8 cellular contexts compared by ENCODE assay signal in the genomic region with DNA sequence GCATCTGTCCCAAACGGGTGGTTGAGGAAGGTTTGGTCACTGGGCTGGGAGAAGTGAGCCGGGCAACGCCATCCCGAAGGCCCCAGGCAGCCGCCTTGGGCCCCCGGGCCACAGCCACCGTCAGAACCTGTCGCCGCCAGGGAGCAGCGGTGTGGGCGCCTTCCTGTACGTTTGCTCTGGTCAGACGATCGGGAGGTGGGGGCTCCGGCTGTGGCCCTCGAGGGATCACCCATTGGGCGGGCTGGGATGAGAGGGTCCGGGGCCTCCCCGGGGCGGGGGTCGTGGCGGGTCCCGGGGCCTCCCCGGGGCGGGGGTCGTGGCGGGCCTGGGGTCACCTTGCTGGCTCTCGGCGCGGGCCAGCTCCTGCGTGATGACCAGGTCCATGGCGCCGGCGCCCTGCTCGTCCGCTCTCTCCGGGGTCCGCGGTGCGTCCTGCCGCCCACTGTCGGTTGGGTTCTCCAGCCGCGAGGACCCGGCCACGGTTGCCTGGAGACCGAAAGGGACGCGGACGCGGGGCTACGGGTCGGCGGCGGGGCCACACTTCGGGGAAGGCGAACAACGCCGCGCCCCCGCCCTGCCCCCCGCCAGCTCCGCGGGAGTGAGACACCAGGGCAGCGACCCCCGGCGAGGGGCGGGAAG. TPM values are rescaled to one million over a fixed set of nuclear protein-coding genes. Genes with fewer than 3 reads are reported as not detected.
DNase-seq lines count a peak whose midpoint lies in the region; ATAC-seq and TF ChIP-seq lines count a peak whose summit lies in the region.

A gene (minus strand): TSS at position 470 of the 639 bp plus-strand sequence. CDS start 86 bp downstream, at position 384.

- H4K20me1 ChIP-seq in PC-9 (ENCODE audit: insufficient read depth): no peaks in the 10 kb centered on the region

- no peaks in the 10 kb centered on the region for H3K79me2 ChIP-seq in PC-9 (ENCODE audit: low read depth)

- no peaks in the 10 kb centered on the region for H3F3A ChIP-seq in PC-9 (ENCODE audit: insufficient read depth, low read depth)

- H3K27me3 ChIP-seq in PC-9 (ENCODE audit: insufficient read depth, low read depth): peaks cover 26% of the 10 kb centered on the region

- ATAC-seq in GM19324 (IDR thresholded peaks at IDR 0.05; ENCODE audit: low FRiP score, unreplicated experiment) (no peak), GM19035 (IDR thresholded peaks at IDR 0.05; ENCODE audit: unreplicated experiment) (no peak)

- H3K36me3 Mint-ChIP-seq in activated CD4-positive, alpha-beta T cell treated with anti-CD3 and anti-CD28 coated beads, Interleukin-2, amount 10 ng/mL, durations not matched to agents 7 days and 5 days (ENCODE audit: low read depth): no peaks in the 10 kb centered on the region
- H3K36me3 Mint-ChIP-seq in neural crest cell (ENCODE audit: low read depth): no peaks in the 10 kb centered on the region

- DNase-seq in activated CD4-positive, alpha-beta T cell treated with anti-CD3 and anti-CD28 coated beads, Interleukin-2, amount 10 ng/mL, durations not matched to agents 7 days and 5 days: no peak
- no peak for DNase-seq in activated CD4-positive, alpha-beta T cell treated with anti-CD3 and anti-CD28 coated beads for 1 hour
- DNase-seq in activated T-cell treated with anti-CD3 and anti-CD28 coated beads, Interleukin-2, amount 50 U/mL, for 48 hours: peak; percentile 51 to 56
- peak; percentile 21 for DNase-seq in foreskin melanocyte
- peak; percentile 71 for DNase-seq in neural crest cell (ENCODE audit: low read depth, low spot score)
- no peak for DNase-seq in PC-9

- no peak within 1 kb of the TSS for H2AFZ ChIP-seq in PC-9

- H3K9me3 ChIP-seq in PC-9 (ENCODE audit: insufficient read depth, low read depth): no peaks in the 10 kb centered on the region

- TF ChIP-seq CTCF in neural crest cell (conservative IDR thresholded peaks at IDR 0.05) (no peak), PC-9 (conservative IDR thresholded peaks at IDR 0.05) (no peak)

- no peaks in the 10 kb centered on the region for H3K36me3 ChIP-seq in PC-9 (ENCODE audit: low read depth)

- no peaks in the 10 kb centered on the region for H3K9me3 Mint-ChIP-seq in activated CD4-positive, alpha-beta T cell treated with anti-CD3 and anti-CD28 coated beads, Interleukin-2, amount 10 ng/mL, durations not matched to agents 7 days and 5 days
- no peaks in the 10 kb centered on the region for H3K9me3 Mint-ChIP-seq in neural crest cell

- H3K9me2 ChIP-seq in PC-9 (ENCODE audit: insufficient read depth): no peaks in the 10 kb centered on the region

- CTCF ChIA-PET in activated CD4-positive, alpha-beta T cell treated with anti-CD3 and anti-CD28 coated beads, Interleukin-2, amount 10 ng/mL, durations not matched to agents 7 days and 5 days (lab: Charles Lee): no interaction called here
- CTCF ChIA-PET in PC-9 (lab: Charles Lee): no interaction called here

- POLR2A ChIA-PET in activated CD4-positive, alpha-beta T cell treated with anti-CD3 and anti-CD28 coated beads, Interleukin-2, amount 10 ng/mL, durations not matched to agents 7 days and 5 days (lab: Charles Lee): no interaction called here
- POLR2A ChIA-PET in PC-9 (lab: Charles Lee; ENCODE audit: unreplicated experiment): no interaction called here

- intact Hi-C loops in PC-9 (cut with micrococcal nuclease; ENCODE audit: unreplicated experiment): no loop called here

- H3K4me3 Mint-ChIP-seq in activated CD4-positive, alpha-beta T cell treated with anti-CD3 and anti-CD28 coated beads, Interleukin-2, amount 10 ng/mL, durations not matched to agents 7 days and 5 days: peak within 1 kb of the TSS; percentile 26
- peak within 1 kb of the TSS; percentile 79 for H3K4me3 Mint-ChIP-seq in neural crest cell

- H3K4me1 Mint-ChIP-seq in activated CD4-positive, alpha-beta T cell treated with anti-CD3 and anti-CD28 coated beads, Interleukin-2, amount 10 ng/mL, durations not matched to agents 7 days and 5 days: peaks cover 2% of the 10 kb centered on the region
- H3K4me1 Mint-ChIP-seq in neural crest cell: peaks cover 5% of the 10 kb centered on the region

- H3K4me2 ChIP-seq in PC-9: no peak within 1 kb of the TSS

- H3K4me3 ChIP-seq in PC-9: no peak within 1 kb of the TSS

- peaks cover 26% of the 10 kb centered on the region for H3K27me3 Mint-ChIP-seq in activated CD4-positive, alpha-beta T cell treated with anti-CD3 and anti-CD28 coated beads, Interleukin-2, amount 10 ng/mL, durations not matched to agents 7 days and 5 days
- H3K27me3 Mint-ChIP-seq in neural crest cell (ENCODE audit: low read depth): peaks cover 31% of the 10 kb centered on the region

- no peak within 1 kb of the TSS for H3K27ac Mint-ChIP-seq in activated CD4-positive, alpha-beta T cell treated with anti-CD3 and anti-CD28 coated beads, Interleukin-2, amount 10 ng/mL, durations not matched to agents 7 days and 5 days
- no peak within 1 kb of the TSS for H3K27ac Mint-ChIP-seq in neural crest cell (ENCODE audit: unreplicated experiment)

- H3K27ac ChIP-seq in PC-9: no peak within 1 kb of the TSS

- no TSS peak for BruUV-seq in PC-9 (replicated peaks; lab: Mats Ljungman, UMichigan)

- H3K4me1 ChIP-seq in PC-9 (replicated peaks; ENCODE audit: insufficient read depth): no peaks in the 10 kb centered on the region

RNA-seq across cellular contexts. Expression of the gene that starts here (rescaled TPM):
- total RNA-seq in activated CD4-positive, alpha-beta T cell treated with anti-CD3 and anti-CD28 coated beads, Interleukin-2, amount 10 ng/mL, durations not matched to agents 7 days and 5 days: not detected
- total RNA-seq in neural crest cell: 3.7 and 4.4 TPM in 2 replicates
- total RNA-seq in PC-9 (2021): not detected in 2 replicates

Comparison
In these comparisons a context has a peak if more than half of its experiments do, and no peak if none do; other contexts are left out.
1. DNase-seq: peak in activated T-cell treated with anti-CD3 and anti-CD28 coated beads, Interleukin-2, amount 50 U/mL, for 48 hours (2 of 2), foreskin melanocyte (single experiment) and neural crest cell (single experiment); none in activated CD4-positive, alpha-beta T cell treated with anti-CD3 and anti-CD28 coated beads, Interleukin-2, amount 10 ng/mL, durations not matched to agents 7 days and 5 days (single experiment), activated CD4-positive, alpha-beta T cell treated with anti-CD3 and anti-CD28 coated beads for 1 hour (single experiment) and PC-9 (0 of 2).